Comparison of ENCODE assay signal across 21 cellular contexts in the genomic region with DNA sequence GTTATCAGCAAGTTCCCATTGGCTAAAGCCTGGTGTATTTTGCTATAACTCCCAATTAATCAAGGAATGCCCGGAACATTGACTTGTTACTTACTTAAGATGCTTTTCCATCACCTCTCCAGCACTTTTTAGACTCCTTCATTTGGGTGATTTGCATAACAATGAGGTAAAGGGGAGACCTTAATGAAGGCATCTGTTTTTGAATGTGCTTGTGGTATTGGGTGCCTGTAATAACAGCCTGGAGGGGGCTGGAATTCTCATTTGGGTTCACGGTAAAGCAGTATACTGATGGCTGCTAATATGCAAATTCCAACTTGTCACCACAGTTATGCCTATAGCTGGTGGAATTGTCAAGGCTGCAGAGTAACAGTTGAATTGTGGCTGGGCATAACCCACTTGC.
DNase-seq lines count a peak whose midpoint lies in the region; ATAC-seq, FAIRE-seq and TF ChIP-seq lines count a peak whose summit lies in the region.
"Had no signal": no experiment of that assay in that cellular context is flagged by ENCODE, and none has a peak within 500 bp of the region (broad histone marks: within the 10 kb centered on the region; RNA-seq: fewer than 3 reads in every experiment).

No MANE protein-coding gene starts in this region.

- TF ChIP-seq CTCF in WTC11 (IDR thresholded peaks at IDR 0.05) (no peak), MCF 10A (IDR thresholded peaks at IDR 0.05; ENCODE audit: unreplicated experiment) (no peak)

- no peaks in the 10 kb centered on the region for H4K20me1 ChIP-seq in BLaER1

- POLR2A ChIA-PET in WTC11 (lab: Charles Lee), result no interaction called here
- POLR2A ChIA-PET in MCF 10A (lab: Yijun Ruan, JAX), result no interaction called here

- peaks cover 54% of the 10 kb centered on the region for H3K4me1 ChIP-seq in BLaER1

- H3K4me3 Mint-ChIP-seq in WTC11, result no peak overlapping the region
- H3K4me3 Mint-ChIP-seq in effector memory CD8-positive, alpha-beta T cell, result peak overlapping the region; percentile 42 to 45
- H3K4me3 Mint-ChIP-seq in MCF 10A (ENCODE audit: unreplicated experiment), result no peak overlapping the region

- BruUV-seq in MCF 10A (replicated peaks; lab: Mats Ljungman, UMichigan), result no TSS peak

- peak overlapping the region; percentile 24; the same call in 1 of the 2 replicates for H3K27ac ChIP-seq in BLaER1

- H3K9ac ChIP-seq in BLaER1, result no peak overlapping the region
- H3K9ac ChIP-seq: SK-N-SH had no signal

- no peaks in the 10 kb centered on the region for H3K36me3 ChIP-seq in BLaER1
- no peaks in the 10 kb centered on the region for H3K36me3 ChIP-seq in H7 (replicated peaks; ENCODE audit: control insufficient read depth, insufficient read depth, low read length)

- no peak for TF ChIP-seq POLR2A in H54 (IDR thresholded peaks at IDR 0.05; ENCODE audit: low read depth, low read length)

- peaks cover 27% of the 10 kb centered on the region for H3K9me3 ChIP-seq in BLaER1
- H3K9me3 ChIP-seq: Caco-2, SK-N-SH had no signal

- CTCF ChIA-PET in WTC11 (lab: Charles Lee), result no interaction called here
- CTCF ChIA-PET in MCF 10A (lab: Yijun Ruan, JAX), result no interaction called here

- FAIRE-seq in H54 (lab: Jason Lieb, UNC), result no peak
- FAIRE-seq: GM12878 had no signal

- ATAC-seq in WTC11 (peak; percentile 71), HG03108 (IDR thresholded peaks at IDR 0.05; ENCODE audit: unreplicated experiment) (no peak)
- ATAC-seq in effector memory CD8-positive, alpha-beta T cell (replicated peaks), result no peak
- ATAC-seq: GM12878 had no signal

- H3K27me3 Mint-ChIP-seq in WTC11 (ENCODE audit: low read depth) (no peaks in the 10 kb centered on the region), MCF 10A (ENCODE audit: insufficient read depth, unreplicated experiment) (no peaks in the 10 kb centered on the region)
- H3K27me3 Mint-ChIP-seq in effector memory CD8-positive, alpha-beta T cell, result no peaks in the 10 kb centered on the region

- H3K27ac Mint-ChIP-seq in WTC11, result 0 out of 2 replicates have a peak overlapping the region, but pooled peaks have one; percentile 46
- peak overlapping the region; percentile 67 to 87 for H3K27ac Mint-ChIP-seq in effector memory CD8-positive, alpha-beta T cell
- H3K27ac Mint-ChIP-seq in MCF 10A (ENCODE audit: low read depth, unreplicated experiment), result no peak overlapping the region

- H3K27me3 ChIP-seq in BLaER1 (no peaks in the 10 kb centered on the region), H7 (ENCODE audit: control insufficient read depth, insufficient read depth, low read length) (no peaks in the 10 kb centered on the region)

- H3K4me3 ChIP-seq in BLaER1 (no peak overlapping the region), H7 (ENCODE audit: insufficient read depth, low read depth, low read length) (no peak overlapping the region)
- H3K4me3 ChIP-seq: GM12878 had no signal

- H3K9me3 Mint-ChIP-seq in WTC11 (peaks cover 20% of the 10 kb centered on the region), MCF 10A (ENCODE audit: unreplicated experiment) (no peaks in the 10 kb centered on the region)
- no peaks in the 10 kb centered on the region for H3K9me3 Mint-ChIP-seq in effector memory CD8-positive, alpha-beta T cell

- peak; percentile 20 for DNase-seq in H7
- DNase-seq in WTC11 (ENCODE audit: low spot score), result no peak
- DNase-seq in effector memory CD8-positive, alpha-beta T cell, result no peak
- DNase-seq in MCF 10A (ENCODE audit: unreplicated experiment), result no peak
- DNase-seq in activated CD4-positive, CD25-positive, alpha-beta regulatory T cell (lab: John Stamatoyannopoulos, UW), result no peak
- no peak for DNase-seq in H54 (ENCODE audit: insufficient read length, low spot score)
- DNase-seq: 8988T, AML-193, Caco-2, DMS 273 treated with DMSO at 0.1 percent for 48 hours, DMS79 treated with DMSO at 0.1 percent for 48 hours, Karpas-422, NCI-H1694, NCI-H2081 treated with DMSO at 0.1 percent for 48 hours, NCI-H2171 treated with DMSO at 0.1 percent for 48 hours, NCI-H446, SIG-M5, SK-N-SH had no signal

- intact Hi-C loops in MCF 10A (cut with micrococcal nuclease), result no loop called here

- peaks cover 11% of the 10 kb centered on the region for H3K36me3 Mint-ChIP-seq in WTC11
- H3K36me3 Mint-ChIP-seq in effector memory CD8-positive, alpha-beta T cell (ENCODE audit: insufficient read depth), result no peaks in the 10 kb centered on the region
- no peaks in the 10 kb centered on the region for H3K36me3 Mint-ChIP-seq in MCF 10A (ENCODE audit: insufficient read depth, unreplicated experiment)

- H3K4me1 Mint-ChIP-seq in WTC11 (peaks cover 36% of the 10 kb centered on the region), MCF 10A (ENCODE audit: insufficient read depth, unreplicated experiment) (peaks cover 19% of the 10 kb centered on the region)
- H3K4me1 Mint-ChIP-seq in effector memory CD8-positive, alpha-beta T cell (ENCODE audit: low read depth in 2 of 2), result peaks cover 43 to 47% of the 10 kb centered on the region in 2 donors

- H3K4me2 ChIP-seq in BLaER1, result peak overlapping the region; percentile 74
- H3K4me2 ChIP-seq: SK-N-SH had no signal

TF ChIP-seq in WTC11, 78 proteins besides CTCF, POLR2A, EP300 and RAD21:
- TF ChIP-seq ESRRA (CRISPR knock-in tag; IDR thresholded peaks at IDR 0.05; ENCODE audit: borderline replicate concordance) (no peak), FOXP1 (CRISPR knock-in tag; IDR thresholded peaks at IDR 0.05; ENCODE audit: borderline replicate concordance) (no peak), SMAD3 (CRISPR knock-in tag; IDR thresholded peaks at IDR 0.05; ENCODE audit: borderline replicate concordance) (no peak), NFYB (CRISPR knock-in tag; conservative IDR thresholded peaks at IDR 0.05; ENCODE audit: low read depth) (no peak), SOX15 (CRISPR knock-in tag; IDR thresholded peaks at IDR 0.05) (no peak), ATF1 (CRISPR knock-in tag; IDR thresholded peaks at IDR 0.05) (no peak)
- TF ChIP-seq, protein P1, sequence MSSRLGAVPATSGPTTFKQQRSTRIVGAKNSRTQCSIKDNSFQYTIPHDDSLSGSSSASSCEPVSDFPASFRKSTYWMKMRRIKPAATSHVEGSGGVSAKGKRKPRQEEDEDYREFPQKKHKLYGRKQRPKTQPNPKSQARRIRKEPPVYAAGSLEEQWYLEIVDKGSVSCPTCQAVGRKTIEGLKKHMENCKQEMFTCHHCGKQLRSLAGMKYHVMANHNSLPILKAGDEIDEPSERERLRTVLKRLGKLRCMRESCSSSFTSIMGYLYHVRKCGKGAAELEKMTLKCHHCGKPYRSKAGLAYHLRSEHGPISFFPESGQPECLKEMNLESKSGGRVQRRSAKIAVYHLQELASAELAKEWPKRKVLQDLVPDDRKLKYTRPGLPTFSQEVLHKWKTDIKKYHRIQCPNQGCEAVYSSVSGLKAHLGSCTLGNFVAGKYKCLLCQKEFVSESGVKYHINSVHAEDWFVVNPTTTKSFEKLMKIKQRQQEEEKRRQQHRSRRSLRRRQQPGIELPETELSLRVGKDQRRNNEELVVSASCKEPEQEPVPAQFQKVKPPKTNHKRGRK (CRISPR knock-in tag; IDR thresholded peaks at IDR 0.05; ENCODE audit: borderline replicate concordance), result no peak
- TF ChIP-seq, protein P2, sequence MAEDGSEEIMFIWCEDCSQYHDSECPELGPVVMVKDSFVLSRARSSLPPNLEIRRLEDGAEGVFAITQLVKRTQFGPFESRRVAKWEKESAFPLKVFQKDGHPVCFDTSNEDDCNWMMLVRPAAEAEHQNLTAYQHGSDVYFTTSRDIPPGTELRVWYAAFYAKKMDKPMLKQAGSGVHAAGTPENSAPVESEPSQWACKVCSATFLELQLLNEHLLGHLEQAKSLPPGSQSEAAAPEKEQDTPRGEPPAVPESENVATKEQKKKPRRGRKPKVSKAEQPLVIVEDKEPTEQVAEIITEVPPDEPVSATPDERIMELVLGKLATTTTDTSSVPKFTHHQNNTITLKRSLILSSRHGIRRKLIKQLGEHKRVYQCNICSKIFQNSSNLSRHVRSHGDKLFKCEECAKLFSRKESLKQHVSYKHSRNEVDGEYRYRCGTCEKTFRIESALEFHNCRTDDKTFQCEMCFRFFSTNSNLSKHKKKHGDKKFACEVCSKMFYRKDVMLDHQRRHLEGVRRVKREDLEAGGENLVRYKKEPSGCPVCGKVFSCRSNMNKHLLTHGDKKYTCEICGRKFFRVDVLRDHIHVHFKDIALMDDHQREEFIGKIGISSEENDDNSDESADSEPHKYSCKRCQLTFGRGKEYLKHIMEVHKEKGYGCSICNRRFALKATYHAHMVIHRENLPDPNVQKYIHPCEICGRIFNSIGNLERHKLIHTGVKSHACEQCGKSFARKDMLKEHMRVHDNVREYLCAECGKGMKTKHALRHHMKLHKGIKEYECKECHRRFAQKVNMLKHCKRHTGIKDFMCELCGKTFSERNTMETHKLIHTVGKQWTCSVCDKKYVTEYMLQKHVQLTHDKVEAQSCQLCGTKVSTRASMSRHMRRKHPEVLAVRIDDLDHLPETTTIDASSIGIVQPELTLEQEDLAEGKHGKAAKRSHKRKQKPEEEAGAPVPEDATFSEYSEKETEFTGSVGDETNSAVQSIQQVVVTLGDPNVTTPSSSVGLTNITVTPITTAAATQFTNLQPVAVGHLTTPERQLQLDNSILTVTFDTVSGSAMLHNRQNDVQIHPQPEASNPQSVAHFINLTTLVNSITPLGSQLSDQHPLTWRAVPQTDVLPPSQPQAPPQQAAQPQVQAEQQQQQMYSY (CRISPR knock-in tag; IDR thresholded peaks at IDR 0.05), result no peak
- TF ChIP-seq, protein P3, sequence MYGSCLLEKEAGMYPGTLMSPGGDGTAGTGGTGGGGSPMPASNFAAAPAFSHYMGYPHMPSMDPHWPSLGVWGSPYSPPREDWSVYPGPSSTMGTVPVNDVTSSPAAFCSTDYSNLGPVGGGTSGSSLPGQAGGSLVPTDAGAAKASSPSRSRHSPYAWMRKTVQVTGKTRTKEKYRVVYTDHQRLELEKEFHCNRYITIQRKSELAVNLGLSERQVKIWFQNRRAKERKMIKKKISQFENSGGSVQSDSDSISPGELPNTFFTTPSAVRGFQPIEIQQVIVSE (CRISPR knock-in tag; IDR thresholded peaks at IDR 0.05; ENCODE audit: borderline replicate concordance), result no peak

Comparison
In these comparisons a context has a peak if more than half of its experiments do, and no peak if none do; other contexts are left out.
1. H3K4me3 Mint-ChIP-seq: peak in effector memory CD8-positive, alpha-beta T cell (2 of 2); none in WTC11 (single experiment) and MCF 10A (single experiment).